In genomic region chr6:86017236-86017635, GRCh38 we compare ENCODE assay signal across 16 cellular contexts.
DNase-seq lines count a peak whose midpoint lies in the region; ATAC-seq, FAIRE-seq and TF ChIP-seq lines count a peak whose summit lies in the region.
"Had no signal": no experiment of that assay in that cellular context is flagged by ENCODE, and none has a peak within 500 bp of the region (broad histone marks: within the 10 kb centered on the region; RNA-seq: fewer than 3 reads in every experiment).

No MANE protein-coding gene starts in this region.

- CTCF ChIA-PET in mammary epithelial cell (lab: Charles Lee; ENCODE audit: low non-redundant PET): no interaction called here

- ATAC-seq in GM18858 (IDR thresholded peaks at IDR 0.05; ENCODE audit: unreplicated experiment): peak; percentile 71
- ATAC-seq in GM21381 (IDR thresholded peaks at IDR 0.05; ENCODE audit: unreplicated experiment): peak; percentile 74
- peak; percentile 84 for ATAC-seq in HG02885 (IDR thresholded peaks at IDR 0.05; ENCODE audit: poor library complexity, unreplicated experiment)
- ATAC-seq in HG03571 (IDR thresholded peaks at IDR 0.05; ENCODE audit: unreplicated experiment): peak; percentile 60

- H4K20me1 ChIP-seq in mammary epithelial cell (ENCODE audit: insufficient read depth, low read length): no peaks in the 10 kb centered on the region
- H4K20me1 ChIP-seq: BLaER1 had no signal

- TF ChIP-seq CTCF in mammary epithelial cell (conservative IDR thresholded peaks at IDR 0.05 in 1 of 2, IDR thresholded peaks at IDR 0.05 in 1 of 2; ENCODE audit: extremely low read depth in 1 of 2, insufficient read depth in 1 of 2, low read depth in 1 of 2, low read length in 2 of 2): no peak

- H3K36me3 ChIP-seq in mammary epithelial cell (ENCODE audit: insufficient read depth, low read length): no peaks in the 10 kb centered on the region
- H3K36me3 ChIP-seq: BLaER1, SJSA1 had no signal

- H3K79me2 ChIP-seq in mammary epithelial cell (ENCODE audit: insufficient read depth, low read length): no peaks in the 10 kb centered on the region

- dilution Hi-C loops in mammary epithelial cell (cut with HindIII; ENCODE audit: low sequenced_read_pairs): no loop called here

- in situ Hi-C loops in mammary epithelial cell (cut with MboI; ENCODE audit: low sequenced_read_pairs in 2 of 2): no loop called here

- no peak overlapping the region for H3K27ac ChIP-seq in mammary epithelial cell (ENCODE audit: insufficient read depth, low read depth, low read length)
- H3K27ac ChIP-seq: BLaER1, SJSA1 had no signal

- WGBS in mammary epithelial cell (ENCODE audit: low coverage, missing lambda C conversion rate): 89% methylated on average over 1 of the region's 1 CpG

- H2AFZ ChIP-seq in mammary epithelial cell (ENCODE audit: low read depth, low read length): no peak overlapping the region

- H3K4me3 ChIP-seq in mammary epithelial cell (replicated peaks in 1 of 3; ENCODE audit: insufficient read depth in 1 of 3, low read depth in 2 of 3, low read length in 3 of 3): no peak overlapping the region
- H3K4me3 ChIP-seq: BLaER1, SJSA1 had no signal

- H3K27me3 ChIP-seq in mammary epithelial cell (ENCODE audit: insufficient read depth, low read length): no peaks in the 10 kb centered on the region
- H3K27me3 ChIP-seq: BLaER1, SJSA1 had no signal

- H3K4me1 ChIP-seq in mammary epithelial cell (ENCODE audit: insufficient read depth, low read length): no peaks in the 10 kb centered on the region
- H3K4me1 ChIP-seq: BLaER1, SJSA1 had no signal

- H3K4me2 ChIP-seq in mammary epithelial cell (ENCODE audit: insufficient read depth, low read depth, low read length): no peak overlapping the region
- H3K4me2 ChIP-seq: BLaER1 had no signal

- no peaks in the 10 kb centered on the region for H3K9me3 ChIP-seq in mammary epithelial cell (replicated peaks; ENCODE audit: insufficient read depth, low read length)
- H3K9me3 ChIP-seq: BLaER1, SJSA1 had no signal

- BruUV-seq in mammary epithelial cell (replicated peaks; lab: Mats Ljungman, UMichigan): no TSS peak

- no peak overlapping the region for H3K9ac ChIP-seq in mammary epithelial cell (ENCODE audit: insufficient read depth, low read length)
- H3K9ac ChIP-seq: BLaER1 had no signal

- DNase-seq in GM12892 (ENCODE audit: insufficient read length) (no peak), cortex of kidney (lab: John Stamatoyannopoulos, UW) (no peak), DMS53 (lab: John Stamatoyannopoulos, UW) (no peak), mammary epithelial cell (no peak)
- DNase-seq: foreskin fibroblast; KG1; NCI-H2029; stimulated activated CD4-positive, alpha-beta T cell treated with anti-CD3 and anti-CD28 coated beads, Interleukin-4, amount 100 ng/mL, for 1 hour; stimulated activated naive CD4-positive, alpha-beta T cell treated with Interleukin-2 at 50 U/mL for 16 hours had no signal

- intact Hi-C loops in mammary epithelial cell (cut with micrococcal nuclease): no loop called here

- no peak for FAIRE-seq in GM12892 (lab: Jason Lieb, UNC)
- FAIRE-seq: G401.6 had no signal

- no peak for TF ChIP-seq POLR2A in GM12892 (IDR thresholded peaks at IDR 0.05; ENCODE audit: low read depth, low read length)
